ENCODE assay signal across 19 cellular contexts in genomic region chr15:88658070-88658965, GRCh38. TPM values are rescaled to one million over a fixed set of nuclear protein-coding genes. Genes with fewer than 3 reads are reported as not detected.
DNase-seq lines count a peak whose midpoint lies in the region; ATAC-seq and TF ChIP-seq lines count a peak whose summit lies in the region.
"Had no signal": no experiment of that assay in that cellular context is flagged by ENCODE, and none has a peak within 500 bp of the region (broad histone marks: within the 10 kb centered on the region; RNA-seq: fewer than 3 reads in every experiment).

No MANE protein-coding gene starts in this region.

- no peaks in the 10 kb centered on the region for H3K36me3 Mint-ChIP-seq in activated naive CD4-positive, alpha-beta T cell treated with anti-CD3 and anti-CD28 coated beads, Interleukin-2, amount 50 U/mL, for 24 hours
- H3K36me3 Mint-ChIP-seq in stimulated activated naive B cell treated with anti-CD40 and anti-IgM and Interleukin-4, amounts not matched to agents 10 μg/mL and 1 μg/mL and 100 μg/mL, for 72 hours = peaks cover 7 to 13% of the 10 kb centered on the region in 2 donors

- H3K9me3 Mint-ChIP-seq in activated naive CD4-positive, alpha-beta T cell treated with anti-CD3 and anti-CD28 coated beads, Interleukin-2, amount 50 U/mL, for 24 hours = no peaks in the 10 kb centered on the region
- no peaks in the 10 kb centered on the region for H3K9me3 Mint-ChIP-seq in stimulated activated naive B cell treated with anti-CD40 and anti-IgM and Interleukin-4, amounts not matched to agents 10 μg/mL and 1 μg/mL and 100 μg/mL, for 72 hours

- H3K27ac Mint-ChIP-seq in activated naive CD4-positive, alpha-beta T cell treated with anti-CD3 and anti-CD28 coated beads, Interleukin-2, amount 50 U/mL, for 24 hours = peak overlapping the region; percentile 5
- peak overlapping the region; percentile 86 for H3K27ac Mint-ChIP-seq in stimulated activated naive B cell treated with anti-CD40 and anti-IgM and Interleukin-4, amounts not matched to agents 10 μg/mL and 1 μg/mL and 100 μg/mL, for 72 hours

- peak overlapping the region; percentile 39 for H3K4me3 Mint-ChIP-seq in activated naive CD4-positive, alpha-beta T cell treated with anti-CD3 and anti-CD28 coated beads, Interleukin-2, amount 50 U/mL, for 24 hours
- peak overlapping the region in 1 of 2 donors; percentile 59 for H3K4me3 Mint-ChIP-seq in stimulated activated naive B cell treated with anti-CD40 and anti-IgM and Interleukin-4, amounts not matched to agents 10 μg/mL and 1 μg/mL and 100 μg/mL, for 72 hours
- H3K4me3 Mint-ChIP-seq: nephron progenitor cell had no signal

- no peak overlapping the region for H3K4me3 ChIP-seq in RWPE2 (ENCODE audit: severe bottlenecking)
- H3K4me3 ChIP-seq in lung = no peak overlapping the region
- H3K4me3 ChIP-seq: A549, adrenal gland, cardiac muscle cell, psoas muscle, upper lobe of left lung had no signal

- DNase-seq in activated naive CD4-positive, alpha-beta T cell treated with anti-CD3 and anti-CD28 coated beads, Interleukin-2, amount 50 U/mL, for 16 hours = no peak
- DNase-seq in RWPE2 (ENCODE audit: low spot score) = peak; percentile 55
- DNase-seq in lung (ENCODE audit: low spot score) = peak; percentile 25
- DNase-seq in stimulated activated naive B cell treated with anti-CD40 and anti-IgM and Interleukin-4, amounts not matched to agents 10 μg/mL and 1 μg/mL and 100 μg/mL, for 72 hours = no peak
- no peak for DNase-seq in effector CD8-positive, alpha-beta T cell (lab: John Stamatoyannopoulos, UW)
- no peak for DNase-seq in retina
- DNase-seq: activated CD4-positive, alpha-beta T cell treated with anti-CD3 and anti-CD28 coated beads, Interleukin-2, amount 50 U/mL, for 48 hours; DMS79 treated with DMSO at 0.1 percent for 48 hours; NCI-H446 treated with DMSO at 0.1 percent for 48 hours; psoas muscle had no signal

- H3K36me3 ChIP-seq in RWPE2 (ENCODE audit: low read depth) = no peaks in the 10 kb centered on the region
- peaks cover 0 to 11% of the 10 kb centered on the region in 2 donors for H3K36me3 ChIP-seq in lung (ENCODE audit: control insufficient read depth in 2 of 2, insufficient read depth in 2 of 2, low read length in 2 of 2)
- H3K36me3 ChIP-seq: adrenal gland, cardiac muscle cell had no signal

- TF ChIP-seq CTCF in RWPE2 (IDR thresholded peaks at IDR 0.05; ENCODE audit: poor library complexity, severe bottlenecking) (no peak), lung (IDR thresholded peaks at IDR 0.05; ENCODE audit: control extremely low read depth, extremely low read depth) (no peak)

- H3K27me3 Mint-ChIP-seq in activated naive CD4-positive, alpha-beta T cell treated with anti-CD3 and anti-CD28 coated beads, Interleukin-2, amount 50 U/mL, for 24 hours = no peaks in the 10 kb centered on the region
- no peaks in the 10 kb centered on the region for H3K27me3 Mint-ChIP-seq in stimulated activated naive B cell treated with anti-CD40 and anti-IgM and Interleukin-4, amounts not matched to agents 10 μg/mL and 1 μg/mL and 100 μg/mL, for 72 hours

- ATAC-seq in RWPE2 (ENCODE audit: low read depth) (no peak), lung (ENCODE audit: insufficient read depth, low FRiP score) (no peak), GM18858 (IDR thresholded peaks at IDR 0.05; ENCODE audit: unreplicated experiment) (no peak)
- no peak for ATAC-seq in stimulated activated naive B cell treated with anti-CD40 and anti-IgM and Interleukin-4, amounts not matched to agents 10 μg/mL and 1 μg/mL and 100 μg/mL, for 72 hours (replicated peaks)
- ATAC-seq: Right ventricle myocardium inferior had no signal

- H3K27ac ChIP-seq in RWPE2 (ENCODE audit: poor library complexity, severe bottlenecking) (peak overlapping the region; percentile 79), lung (ENCODE audit: low read depth in 1 of 2, low read length in 1 of 2) (no peak overlapping the region)
- H3K27ac ChIP-seq: A549, adrenal gland, C4-2B, cardiac muscle cell, psoas muscle, upper lobe of left lung had no signal

- peaks cover 75% of the 10 kb centered on the region for H3K4me1 Mint-ChIP-seq in activated naive CD4-positive, alpha-beta T cell treated with anti-CD3 and anti-CD28 coated beads, Interleukin-2, amount 50 U/mL, for 24 hours
- peaks cover 47 to 81% of the 10 kb centered on the region in 2 donors for H3K4me1 Mint-ChIP-seq in stimulated activated naive B cell treated with anti-CD40 and anti-IgM and Interleukin-4, amounts not matched to agents 10 μg/mL and 1 μg/mL and 100 μg/mL, for 72 hours

- H3K9me3 ChIP-seq in RWPE2 (ENCODE audit: severe bottlenecking) (no peaks in the 10 kb centered on the region), lung (ENCODE audit: control insufficient read depth in 2 of 2, insufficient read depth in 1 of 2, low read length in 1 of 2) (no peaks in the 10 kb centered on the region)
- H3K9me3 ChIP-seq: A549, adrenal gland, psoas muscle, upper lobe of left lung had no signal

- H3K27me3 ChIP-seq in RWPE2 (ENCODE audit: insufficient read depth, poor library complexity, severe bottlenecking) (no peaks in the 10 kb centered on the region), lung (ENCODE audit: control insufficient read depth, insufficient read depth) (no peaks in the 10 kb centered on the region)
- H3K27me3 ChIP-seq: adrenal gland, upper lobe of left lung had no signal

- 81 to 85% methylated on average over 13 of the region's 13 CpGs for WGBS in lung, 2 donors

- H3K4me1 ChIP-seq in RWPE2 (ENCODE audit: insufficient read depth, poor library complexity, severe bottlenecking) = peaks cover 24% of the 10 kb centered on the region
- H3K4me1 ChIP-seq in lung (ENCODE audit: control insufficient read depth in 2 of 2, insufficient read depth in 2 of 2, low read length in 2 of 2) = no peaks in the 10 kb centered on the region
- H3K4me1 ChIP-seq: A549, adrenal gland, psoas muscle, upper lobe of left lung had no signal

RNA-seq across cellular contexts. Expression of gene ISG20, which starts 19.5 kb away (rescaled TPM):
- 10 to 100 TPM; 18.5 to 35.6 TPM for total RNA-seq in lung
- 10 to 100 TPM; 57.7 to 61.6 TPM for polyA plus RNA-seq in lung
- polyA plus RNA-seq: cardiac muscle cell had no signal

RNA-seq across cellular contexts. Expression of gene AEN, which starts 37.2 kb away (rescaled TPM):
- total RNA-seq in lung = 10 to 100 TPM in 1 of 2 donors, 1 to 10 TPM in 1; 4.2 to 15.4 TPM
- 10 to 100 TPM; 11.4 to 15.4 TPM for polyA plus RNA-seq in lung

Comparison
In these comparisons a context has a peak if more than half of its experiments do, and no peak if none do; other contexts are left out.
1. DNase-seq: peak in RWPE2 (single experiment) and lung (single experiment); none in activated naive CD4-positive, alpha-beta T cell treated with anti-CD3 and anti-CD28 coated beads, Interleukin-2, amount 50 U/mL, for 16 hours (single experiment), stimulated activated naive B cell treated with anti-CD40 and anti-IgM and Interleukin-4, amounts not matched to agents 10 μg/mL and 1 μg/mL and 100 μg/mL, for 72 hours (single experiment), effector CD8-positive, alpha-beta T cell (single experiment) and retina (single experiment).